Comparison of ENCODE assay signal across 1 cellular context in the genomic region with DNA sequence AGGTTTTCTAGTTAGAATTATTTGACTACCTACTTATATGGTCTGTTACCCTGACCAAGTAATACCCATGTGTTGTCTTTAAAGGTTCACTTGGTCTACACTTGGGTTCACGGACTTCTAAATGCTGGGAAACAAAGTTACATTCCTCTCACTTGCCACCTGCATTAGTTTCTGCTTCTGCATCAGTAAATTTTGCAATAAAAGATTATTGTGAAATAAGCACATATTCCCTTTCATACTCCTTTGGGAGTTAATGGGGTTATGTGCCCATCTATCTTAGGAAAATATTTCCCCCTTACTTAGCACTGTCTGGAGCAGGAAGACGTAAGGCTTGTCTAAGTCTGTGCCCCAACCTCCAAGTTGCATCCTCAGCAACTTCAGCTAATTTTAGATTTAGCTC.
TF ChIP-seq lines count a peak whose summit lies in the region.

No MANE protein-coding gene starts in this region.

TF ChIP-seq in SK-N-SH treated with all-trans-retinoic acid at 6 μM for 48 hours, 23 proteins besides CTCF, POLR2A, EP300 and RAD21 (continued from another document):
- TF ChIP-seq, protein P1, sequence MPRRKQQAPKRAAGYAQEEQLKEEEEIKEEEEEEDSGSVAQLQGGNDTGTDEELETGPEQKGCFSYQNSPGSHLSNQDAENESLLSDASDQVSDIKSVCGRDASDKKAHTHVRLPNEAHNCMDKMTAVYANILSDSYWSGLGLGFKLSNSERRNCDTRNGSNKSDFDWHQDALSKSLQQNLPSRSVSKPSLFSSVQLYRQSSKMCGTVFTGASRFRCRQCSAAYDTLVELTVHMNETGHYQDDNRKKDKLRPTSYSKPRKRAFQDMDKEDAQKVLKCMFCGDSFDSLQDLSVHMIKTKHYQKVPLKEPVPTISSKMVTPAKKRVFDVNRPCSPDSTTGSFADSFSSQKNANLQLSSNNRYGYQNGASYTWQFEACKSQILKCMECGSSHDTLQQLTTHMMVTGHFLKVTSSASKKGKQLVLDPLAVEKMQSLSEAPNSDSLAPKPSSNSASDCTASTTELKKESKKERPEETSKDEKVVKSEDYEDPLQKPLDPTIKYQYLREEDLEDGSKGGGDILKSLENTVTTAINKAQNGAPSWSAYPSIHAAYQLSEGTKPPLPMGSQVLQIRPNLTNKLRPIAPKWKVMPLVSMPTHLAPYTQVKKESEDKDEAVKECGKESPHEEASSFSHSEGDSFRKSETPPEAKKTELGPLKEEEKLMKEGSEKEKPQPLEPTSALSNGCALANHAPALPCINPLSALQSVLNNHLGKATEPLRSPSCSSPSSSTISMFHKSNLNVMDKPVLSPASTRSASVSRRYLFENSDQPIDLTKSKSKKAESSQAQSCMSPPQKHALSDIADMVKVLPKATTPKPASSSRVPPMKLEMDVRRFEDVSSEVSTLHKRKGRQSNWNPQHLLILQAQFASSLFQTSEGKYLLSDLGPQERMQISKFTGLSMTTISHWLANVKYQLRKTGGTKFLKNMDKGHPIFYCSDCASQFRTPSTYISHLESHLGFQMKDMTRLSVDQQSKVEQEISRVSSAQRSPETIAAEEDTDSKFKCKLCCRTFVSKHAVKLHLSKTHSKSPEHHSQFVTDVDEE (CRISPR knock-in tag; IDR thresholded peaks at IDR 0.05) = no peak
- TF ChIP-seq, protein P2, sequence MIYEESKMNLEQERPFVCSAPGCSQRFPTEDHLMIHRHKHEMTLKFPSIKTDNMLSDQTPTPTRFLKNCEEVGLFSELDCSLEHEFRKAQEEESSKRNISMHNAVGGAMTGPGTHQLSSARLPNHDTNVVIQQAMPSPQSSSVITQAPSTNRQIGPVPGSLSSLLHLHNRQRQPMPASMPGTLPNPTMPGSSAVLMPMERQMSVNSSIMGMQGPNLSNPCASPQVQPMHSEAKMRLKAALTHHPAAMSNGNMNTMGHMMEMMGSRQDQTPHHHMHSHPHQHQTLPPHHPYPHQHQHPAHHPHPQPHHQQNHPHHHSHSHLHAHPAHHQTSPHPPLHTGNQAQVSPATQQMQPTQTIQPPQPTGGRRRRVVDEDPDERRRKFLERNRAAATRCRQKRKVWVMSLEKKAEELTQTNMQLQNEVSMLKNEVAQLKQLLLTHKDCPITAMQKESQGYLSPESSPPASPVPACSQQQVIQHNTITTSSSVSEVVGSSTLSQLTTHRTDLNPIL (CRISPR knock-in tag; IDR thresholded peaks at IDR 0.05; ENCODE audit: low read depth) = no peak
- no peak for TF ChIP-seq RARB (CRISPR knock-in tag; IDR thresholded peaks at IDR 0.05)
- TF ChIP-seq CSRNP3 (CRISPR knock-in tag; IDR thresholded peaks at IDR 0.05) = no peak
- TF ChIP-seq, protein P3, sequence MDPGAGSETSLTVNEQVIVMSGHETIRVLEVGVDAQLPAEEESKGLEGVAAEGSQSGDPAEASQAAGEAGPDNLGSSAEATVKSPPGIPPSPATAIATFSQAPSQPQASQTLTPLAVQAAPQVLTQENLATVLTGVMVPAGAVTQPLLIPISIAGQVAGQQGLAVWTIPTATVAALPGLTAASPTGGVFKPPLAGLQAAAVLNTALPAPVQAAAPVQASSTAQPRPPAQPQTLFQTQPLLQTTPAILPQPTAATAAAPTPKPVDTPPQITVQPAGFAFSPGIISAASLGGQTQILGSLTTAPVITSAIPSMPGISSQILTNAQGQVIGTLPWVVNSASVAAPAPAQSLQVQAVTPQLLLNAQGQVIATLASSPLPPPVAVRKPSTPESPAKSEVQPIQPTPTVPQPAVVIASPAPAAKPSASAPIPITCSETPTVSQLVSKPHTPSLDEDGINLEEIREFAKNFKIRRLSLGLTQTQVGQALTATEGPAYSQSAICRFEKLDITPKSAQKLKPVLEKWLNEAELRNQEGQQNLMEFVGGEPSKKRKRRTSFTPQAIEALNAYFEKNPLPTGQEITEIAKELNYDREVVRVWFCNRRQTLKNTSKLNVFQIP (CRISPR knock-in tag; IDR thresholded peaks at IDR 0.05; ENCODE audit: borderline replicate concordance, low read depth) = no peak
- no peak for TF ChIP-seq TCF4 (CRISPR knock-in tag; IDR thresholded peaks at IDR 0.05; ENCODE audit: borderline replicate concordance)
- TF ChIP-seq ZFP3 (CRISPR knock-in tag; IDR thresholded peaks at IDR 0.05) = no peak
- TF ChIP-seq GLIS3 (CRISPR knock-in tag; IDR thresholded peaks at IDR 0.05) = no peak
- no peak for TF ChIP-seq TOX (CRISPR knock-in tag; IDR thresholded peaks at IDR 0.05; ENCODE audit: borderline replicate concordance)
- TF ChIP-seq, protein P4, sequence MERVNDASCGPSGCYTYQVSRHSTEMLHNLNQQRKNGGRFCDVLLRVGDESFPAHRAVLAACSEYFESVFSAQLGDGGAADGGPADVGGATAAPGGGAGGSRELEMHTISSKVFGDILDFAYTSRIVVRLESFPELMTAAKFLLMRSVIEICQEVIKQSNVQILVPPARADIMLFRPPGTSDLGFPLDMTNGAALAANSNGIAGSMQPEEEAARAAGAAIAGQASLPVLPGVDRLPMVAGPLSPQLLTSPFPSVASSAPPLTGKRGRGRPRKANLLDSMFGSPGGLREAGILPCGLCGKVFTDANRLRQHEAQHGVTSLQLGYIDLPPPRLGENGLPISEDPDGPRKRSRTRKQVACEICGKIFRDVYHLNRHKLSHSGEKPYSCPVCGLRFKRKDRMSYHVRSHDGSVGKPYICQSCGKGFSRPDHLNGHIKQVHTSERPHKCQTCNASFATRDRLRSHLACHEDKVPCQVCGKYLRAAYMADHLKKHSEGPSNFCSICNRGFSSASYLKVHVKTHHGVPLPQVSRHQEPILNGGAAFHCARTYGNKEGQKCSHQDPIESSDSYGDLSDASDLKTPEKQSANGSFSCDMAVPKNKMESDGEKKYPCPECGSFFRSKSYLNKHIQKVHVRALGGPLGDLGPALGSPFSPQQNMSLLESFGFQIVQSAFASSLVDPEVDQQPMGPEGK (CRISPR knock-in tag; IDR thresholded peaks at IDR 0.05; ENCODE audit: borderline replicate concordance) = no peak
- TF ChIP-seq OSR1 (CRISPR knock-in tag; IDR thresholded peaks at IDR 0.05) = no peak
- TF ChIP-seq SNAI2 (CRISPR knock-in tag; IDR thresholded peaks at IDR 0.05) = no peak
- TF ChIP-seq ZFP30 (CRISPR knock-in tag; IDR thresholded peaks at IDR 0.05) = no peak
- TF ChIP-seq BACH2 (CRISPR knock-in tag; IDR thresholded peaks at IDR 0.05; ENCODE audit: borderline replicate concordance) = no peak
- no peak for TF ChIP-seq ZNF70 (CRISPR knock-in tag; IDR thresholded peaks at IDR 0.05)
- no peak for TF ChIP-seq ZC3H10 (CRISPR knock-in tag; IDR thresholded peaks at IDR 0.05)
